Comparison of ENCODE assay signal across 1 cellular context in genomic region chr14:34873591-34874385, GRCh38.
TF ChIP-seq lines count a peak whose summit lies in the region.

No MANE protein-coding gene starts in this region.

TF ChIP-seq in HepG2, 621 proteins besides CTCF, POLR2A, EP300 and RAD21 (continued from another document and continues in another):
- peak; percentile 82 for TF ChIP-seq SKIL (CRISPR knock-in tag; IDR thresholded peaks at IDR 0.05; ENCODE audit: borderline replicate concordance)
- TF ChIP-seq FOXP1 (IDR thresholded peaks at IDR 0.05), result no peak
- peak; percentile 7; the same call in 1 of the 2 replicates for TF ChIP-seq FOXP1 (CRISPR knock-in tag; IDR thresholded peaks at IDR 0.05)
- TF ChIP-seq ZNF496 (CRISPR knock-in tag; IDR thresholded peaks at IDR 0.05; ENCODE audit: insufficient replicate concordance), result no peak
- no peak for TF ChIP-seq NCOA1 (CRISPR knock-in tag; IDR thresholded peaks at IDR 0.05)
- peak; percentile 83; the same call in 1 of the 2 replicates for TF ChIP-seq FOXM1 (CRISPR knock-in tag; IDR thresholded peaks at IDR 0.05)
- TF ChIP-seq STAG1 (CRISPR knock-in tag; IDR thresholded peaks at IDR 0.05), result no peak
- no peak for TF ChIP-seq TOE1 (CRISPR knock-in tag; IDR thresholded peaks at IDR 0.05)
- peak; percentile 98 for TF ChIP-seq ZNF749 (CRISPR knock-in tag; IDR thresholded peaks at IDR 0.05; ENCODE audit: borderline replicate concordance)
- TF ChIP-seq KAT8 (CRISPR knock-in tag; IDR thresholded peaks at IDR 0.05), result peak; percentile 90
- peak; percentile 64 for TF ChIP-seq AHR (CRISPR knock-in tag; IDR thresholded peaks at IDR 0.05)
- peak; percentile 79; the same call in 1 of the 2 replicates for TF ChIP-seq TIGD3 (CRISPR knock-in tag; IDR thresholded peaks at IDR 0.05; ENCODE audit: borderline replicate concordance)
- TF ChIP-seq ZSCAN20 (CRISPR knock-in tag; IDR thresholded peaks at IDR 0.05; ENCODE audit: borderline replicate concordance), result peak; percentile 55; the same call in 1 of the 2 replicates
- TF ChIP-seq DRAP1 (CRISPR knock-in tag; IDR thresholded peaks at IDR 0.05), result peak; percentile 62
- TF ChIP-seq ZNF782 (CRISPR knock-in tag; IDR thresholded peaks at IDR 0.05; ENCODE audit: borderline replicate concordance), result peak; percentile 98; the same call in 1 of the 2 replicates
- peak; percentile 64; the same call in 1 of the 2 replicates for TF ChIP-seq IKZF5 (CRISPR knock-in tag; IDR thresholded peaks at IDR 0.05)
- peak; percentile 92 for TF ChIP-seq SALL2 (CRISPR knock-in tag; IDR thresholded peaks at IDR 0.05)
- peak; percentile 30; the same call in 1 of the 2 replicates for TF ChIP-seq ZKSCAN8 (CRISPR knock-in tag; IDR thresholded peaks at IDR 0.05; ENCODE audit: borderline replicate concordance)
- peak; percentile 98; the same call in 1 of the 2 replicates for TF ChIP-seq ZNF34 (CRISPR knock-in tag; IDR thresholded peaks at IDR 0.05; ENCODE audit: borderline replicate concordance)
- no peak; the same call in none of the 2 replicates for TF ChIP-seq ZFP36L2 (CRISPR knock-in tag; IDR thresholded peaks at IDR 0.05)
- peak; percentile 97 for TF ChIP-seq PHF8 (CRISPR knock-in tag; IDR thresholded peaks at IDR 0.05)
- peak; percentile 83 for TF ChIP-seq RARA (CRISPR knock-in tag; IDR thresholded peaks at IDR 0.05)
- TF ChIP-seq ZNF891 (CRISPR knock-in tag; IDR thresholded peaks at IDR 0.05), result peak; percentile 81
- no peak for TF ChIP-seq ZNF180 (CRISPR knock-in tag; IDR thresholded peaks at IDR 0.05; ENCODE audit: borderline replicate concordance, low read depth)
- no peak for TF ChIP-seq ISX (CRISPR knock-in tag; conservative IDR thresholded peaks at IDR 0.05)
- TF ChIP-seq BCL6 (CRISPR knock-in tag; IDR thresholded peaks at IDR 0.05), result peak; percentile 50
- TF ChIP-seq ZSCAN31 (CRISPR knock-in tag; IDR thresholded peaks at IDR 0.05; ENCODE audit: low read depth), result peak; percentile 94
- TF ChIP-seq ZNF800 (CRISPR knock-in tag; IDR thresholded peaks at IDR 0.05), result peak; percentile 55; the same call in 1 of the 2 replicates
- peak; percentile 93; the same call in 1 of the 2 replicates for TF ChIP-seq MATR3 (CRISPR knock-in tag; IDR thresholded peaks at IDR 0.05)
- peak; percentile 57; the same call in 1 of the 2 replicates for TF ChIP-seq HES4 (CRISPR knock-in tag; IDR thresholded peaks at IDR 0.05; ENCODE audit: borderline replicate concordance)
- TF ChIP-seq REL (CRISPR knock-in tag; conservative IDR thresholded peaks at IDR 0.05), result 0 out of 2 replicates have a peak, but pooled peaks have one; percentile 41
- TF ChIP-seq ZNF839 (CRISPR knock-in tag; IDR thresholded peaks at IDR 0.05; ENCODE audit: borderline replicate concordance), result peak; percentile 99; the same call in 1 of the 2 replicates
- TF ChIP-seq ZNF362 (CRISPR knock-in tag; IDR thresholded peaks at IDR 0.05; ENCODE audit: borderline replicate concordance), result peak; percentile 57; the same call in 1 of the 2 replicates
- no peak for TF ChIP-seq CEBPB (IDR thresholded peaks at IDR 0.05; ENCODE audit: borderline replicate concordance, low read depth, low read length)
- TF ChIP-seq CREB3 (CRISPR knock-in tag; IDR thresholded peaks at IDR 0.05), result no peak
- peak; percentile 93; the same call in 1 of the 2 replicates for TF ChIP-seq ZNF20 (CRISPR knock-in tag; IDR thresholded peaks at IDR 0.05)
- TF ChIP-seq ZNF781 (CRISPR knock-in tag; IDR thresholded peaks at IDR 0.05; ENCODE audit: borderline replicate concordance, not compliant biosample characterization), result peak; percentile 97
- TF ChIP-seq TEAD3 (CRISPR knock-in tag; optimal IDR thresholded peaks at IDR 0.05; ENCODE audit: borderline replicate concordance), result no peak
- no peak; the same call in 1 of the 2 replicates for TF ChIP-seq TEF (CRISPR knock-in tag; IDR thresholded peaks at IDR 0.05)
- TF ChIP-seq MAZ (IDR thresholded peaks at IDR 0.05; ENCODE audit: borderline replicate concordance, low read depth, low read length), result peak; percentile 53
- TF ChIP-seq MAZ (CRISPR knock-in tag; IDR thresholded peaks at IDR 0.05; ENCODE audit: low read depth), result peak; percentile 97
- TF ChIP-seq ZBTB40 (IDR thresholded peaks at IDR 0.05), result no peak
- peak; percentile 93; the same call in 1 of the 2 replicates for TF ChIP-seq ZBTB40 (CRISPR knock-in tag; IDR thresholded peaks at IDR 0.05)
- TF ChIP-seq KLF12 (CRISPR knock-in tag; IDR thresholded peaks at IDR 0.05; ENCODE audit: borderline replicate concordance), result peak; percentile 69
- TF ChIP-seq TOPORS (CRISPR knock-in tag; IDR thresholded peaks at IDR 0.05), result peak; percentile 99
